ENCODE assay signal across 1 cellular context in the genomic region with DNA sequence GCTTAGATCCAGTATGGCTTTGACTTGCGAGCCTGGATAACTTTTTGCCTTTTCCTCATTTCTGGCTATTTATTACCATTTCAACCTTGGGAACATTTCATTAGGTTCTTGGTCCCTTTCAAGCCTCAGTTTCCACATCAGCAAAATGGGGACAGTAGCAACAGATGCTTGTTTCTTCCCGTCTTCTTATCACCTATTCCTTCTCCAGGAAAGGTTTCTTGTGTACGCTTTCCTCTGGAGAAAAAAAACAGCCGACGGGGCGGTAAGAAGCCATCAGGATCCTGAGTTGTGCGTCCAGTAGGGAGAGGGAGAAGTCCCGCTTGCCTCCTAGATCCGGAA.
TF ChIP-seq lines count a peak whose summit lies in the region.

No MANE protein-coding gene starts in this region.

TF ChIP-seq in K562, 482 proteins besides CTCF, POLR2A, EP300 and RAD21 (continued from another document):
- TF ChIP-seq, protein P1, sequence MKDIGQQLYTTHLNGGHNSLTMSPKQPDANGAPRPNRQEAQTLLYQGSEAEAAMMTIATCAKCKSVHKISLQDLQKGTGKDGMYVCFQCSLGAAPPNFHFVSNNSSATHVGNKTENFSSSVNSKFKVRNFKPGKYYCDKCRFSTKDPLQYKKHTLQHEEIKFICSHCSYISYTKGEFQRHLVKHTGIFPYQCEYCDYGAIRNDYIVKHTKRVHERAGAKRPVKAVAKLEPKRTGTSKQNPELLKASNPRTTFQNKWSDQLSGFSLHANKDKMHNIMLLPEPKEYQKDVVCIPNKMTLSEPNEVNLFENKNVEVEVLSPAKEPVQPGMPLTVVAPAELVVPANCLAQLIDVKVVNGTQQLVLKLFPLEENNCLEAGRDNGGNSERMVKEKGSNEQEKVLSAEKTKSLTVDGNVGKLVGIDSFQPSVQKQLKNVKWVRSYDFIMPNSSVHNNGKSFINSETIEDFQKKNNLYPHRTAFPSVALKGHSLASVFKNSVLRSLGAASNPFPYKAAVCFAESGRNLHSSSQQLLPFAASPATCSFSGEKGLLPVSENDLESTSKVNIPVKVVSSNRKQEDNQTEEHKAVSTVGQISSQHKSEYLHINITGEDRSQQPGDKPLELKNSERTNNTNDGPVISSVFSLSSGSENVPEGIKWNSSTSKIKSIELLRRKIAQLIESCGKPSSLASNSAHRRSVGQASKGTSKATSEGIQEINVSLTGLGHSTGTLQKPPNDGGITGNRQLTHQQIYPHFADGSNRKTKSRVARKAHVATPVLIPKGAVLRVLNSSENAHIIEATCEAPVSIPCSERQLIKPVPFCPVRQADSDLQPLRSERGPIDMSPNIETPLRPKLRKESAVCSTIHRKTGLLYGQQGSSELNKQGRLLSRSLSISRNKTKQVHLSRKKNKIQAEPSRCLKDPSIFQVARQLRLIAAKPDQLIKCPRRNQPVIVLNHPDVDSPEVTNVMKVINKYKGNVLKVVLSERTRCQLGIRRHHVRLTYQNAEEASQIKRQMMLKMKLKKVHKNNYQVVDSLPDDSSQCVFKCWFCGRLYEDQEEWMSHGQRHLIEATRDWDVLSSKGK (CRISPR knock-in tag; IDR thresholded peaks at IDR 0.05) = no peak
- TF ChIP-seq, protein P2, sequence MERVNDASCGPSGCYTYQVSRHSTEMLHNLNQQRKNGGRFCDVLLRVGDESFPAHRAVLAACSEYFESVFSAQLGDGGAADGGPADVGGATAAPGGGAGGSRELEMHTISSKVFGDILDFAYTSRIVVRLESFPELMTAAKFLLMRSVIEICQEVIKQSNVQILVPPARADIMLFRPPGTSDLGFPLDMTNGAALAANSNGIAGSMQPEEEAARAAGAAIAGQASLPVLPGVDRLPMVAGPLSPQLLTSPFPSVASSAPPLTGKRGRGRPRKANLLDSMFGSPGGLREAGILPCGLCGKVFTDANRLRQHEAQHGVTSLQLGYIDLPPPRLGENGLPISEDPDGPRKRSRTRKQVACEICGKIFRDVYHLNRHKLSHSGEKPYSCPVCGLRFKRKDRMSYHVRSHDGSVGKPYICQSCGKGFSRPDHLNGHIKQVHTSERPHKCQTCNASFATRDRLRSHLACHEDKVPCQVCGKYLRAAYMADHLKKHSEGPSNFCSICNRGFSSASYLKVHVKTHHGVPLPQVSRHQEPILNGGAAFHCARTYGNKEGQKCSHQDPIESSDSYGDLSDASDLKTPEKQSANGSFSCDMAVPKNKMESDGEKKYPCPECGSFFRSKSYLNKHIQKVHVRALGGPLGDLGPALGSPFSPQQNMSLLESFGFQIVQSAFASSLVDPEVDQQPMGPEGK (CRISPR knock-in tag; IDR thresholded peaks at IDR 0.05; ENCODE audit: borderline replicate concordance) = no peak
- TF ChIP-seq ZNF24 (IDR thresholded peaks at IDR 0.05) = no peak
